ENCODE assay signal across 13 cellular contexts in genomic region chr17:82302991-82303943, GRCh38. TPM values are rescaled to one million over a fixed set of nuclear protein-coding genes. Genes with fewer than 3 reads are reported as not detected.
A peak's percentile ranks its signal among the peaks of the same experiment; 100 is the strongest.
DNase-seq lines count a peak whose midpoint lies in the region; ATAC-seq and TF ChIP-seq lines count a peak whose summit lies in the region.
"Had no signal": no experiment of that assay in that cellular context is flagged by ENCODE, and none has a peak within 500 bp of the region (broad histone marks: within the 10 kb centered on the region; RNA-seq: fewer than 3 reads in every experiment).

No MANE protein-coding gene starts in this region.

- peaks cover 75% of the 10 kb centered on the region for H3K4me1 Mint-ChIP-seq in activated naive CD4-positive, alpha-beta T cell treated with anti-CD3 and anti-CD28 coated beads, Interleukin-2, amount 50 U/mL, for 24 hours
- H3K4me1 Mint-ChIP-seq in natural killer cell treated with Interleukin-12 subunit alpha and Interleukin-12 subunit beta and Interleukin-15 and Interleukin-18, amount 100 ng/mL, for 72 hours (ENCODE audit: low read depth in 2 of 2), result peaks cover 63 to 71% of the 10 kb centered on the region in 2 donors

- H3K4me1 ChIP-seq in DND-41 (ENCODE audit: insufficient read depth, low read length) (peaks cover 91% of the 10 kb centered on the region), RWPE2 (ENCODE audit: insufficient read depth, poor library complexity, severe bottlenecking) (peaks cover 23% of the 10 kb centered on the region)

- no peaks in the 10 kb centered on the region for H3K9me3 Mint-ChIP-seq in activated naive CD4-positive, alpha-beta T cell treated with anti-CD3 and anti-CD28 coated beads, Interleukin-2, amount 50 U/mL, for 24 hours
- H3K9me3 Mint-ChIP-seq in natural killer cell treated with Interleukin-12 subunit alpha and Interleukin-12 subunit beta and Interleukin-15 and Interleukin-18, amount 100 ng/mL, for 72 hours, result no peaks in the 10 kb centered on the region
- H3K9me3 Mint-ChIP-seq: HFFc6 had no signal

- H3K27me3 ChIP-seq in DND-41 (ENCODE audit: insufficient read depth, low read length, poor library complexity) (no peaks in the 10 kb centered on the region), RWPE2 (ENCODE audit: insufficient read depth, poor library complexity, severe bottlenecking) (no peaks in the 10 kb centered on the region)

- H3K9me3 ChIP-seq in DND-41 (ENCODE audit: insufficient read depth, low read length, severe bottlenecking) (no peaks in the 10 kb centered on the region), RWPE2 (ENCODE audit: severe bottlenecking) (no peaks in the 10 kb centered on the region)

- H3K4me3 ChIP-seq in DND-41 (ENCODE audit: low read depth in 1 of 2, low read length in 2 of 2) (peak overlapping the region in 1 of 2 experiments; percentile 57; a peak in 3 of 4 replicates), RWPE2 (ENCODE audit: severe bottlenecking) (no peak overlapping the region)
- H3K4me3 ChIP-seq: SK-N-MC had no signal

- H4K20me1 ChIP-seq in DND-41 (ENCODE audit: insufficient read depth, low read length), result no peaks in the 10 kb centered on the region

- H3K27ac Mint-ChIP-seq in activated naive CD4-positive, alpha-beta T cell treated with anti-CD3 and anti-CD28 coated beads, Interleukin-2, amount 50 U/mL, for 24 hours, result peak overlapping the region; percentile 87
- peak overlapping the region; percentile 35 to 88 for H3K27ac Mint-ChIP-seq in natural killer cell treated with Interleukin-12 subunit alpha and Interleukin-12 subunit beta and Interleukin-15 and Interleukin-18, amount 100 ng/mL, for 72 hours
- H3K27ac Mint-ChIP-seq: brain, HFFc6 had no signal

- no peaks in the 10 kb centered on the region for H3K36me3 ChIP-seq in DND-41 (ENCODE audit: insufficient read depth, low read length)
- no peaks in the 10 kb centered on the region for H3K36me3 ChIP-seq in RWPE2 (ENCODE audit: low read depth)

- ATAC-seq in DND-41 (ENCODE audit: insufficient read depth, low read depth) (peak; percentile 45), RWPE2 (ENCODE audit: low read depth) (no peak), HG03108 (IDR thresholded peaks at IDR 0.05; ENCODE audit: unreplicated experiment) (no peak), GM21447 (IDR thresholded peaks at IDR 0.05; ENCODE audit: unreplicated experiment) (no peak)
- no peak for ATAC-seq in natural killer cell treated with Interleukin-12 subunit alpha and Interleukin-12 subunit beta and Interleukin-15 and Interleukin-18, amount 100 ng/mL, for 72 hours

- H3K9ac ChIP-seq in DND-41 (ENCODE audit: low read depth, low read length), result peak overlapping the region; percentile 76

- no peak overlapping the region for H2AFZ ChIP-seq in DND-41 (ENCODE audit: low read depth, low read length)

- TF ChIP-seq CTCF in DND-41 (IDR thresholded peaks at IDR 0.05; ENCODE audit: borderline replicate concordance, extremely low read depth, low read length, poor library complexity, severe bottlenecking), result peak; percentile 2
- no peak for TF ChIP-seq CTCF in RWPE2 (IDR thresholded peaks at IDR 0.05; ENCODE audit: poor library complexity, severe bottlenecking)

- no peaks in the 10 kb centered on the region for H3K27me3 Mint-ChIP-seq in activated naive CD4-positive, alpha-beta T cell treated with anti-CD3 and anti-CD28 coated beads, Interleukin-2, amount 50 U/mL, for 24 hours
- no peaks in the 10 kb centered on the region for H3K27me3 Mint-ChIP-seq in natural killer cell treated with Interleukin-12 subunit alpha and Interleukin-12 subunit beta and Interleukin-15 and Interleukin-18, amount 100 ng/mL, for 72 hours

- H3K4me3 Mint-ChIP-seq in activated naive CD4-positive, alpha-beta T cell treated with anti-CD3 and anti-CD28 coated beads, Interleukin-2, amount 50 U/mL, for 24 hours, result peak overlapping the region; percentile 85
- peak overlapping the region; percentile 67 for H3K4me3 Mint-ChIP-seq in natural killer cell treated with Interleukin-12 subunit alpha and Interleukin-12 subunit beta and Interleukin-15 and Interleukin-18, amount 100 ng/mL, for 72 hours
- H3K4me3 Mint-ChIP-seq: brain, HFFc6 had no signal

- H3K27ac ChIP-seq in DND-41 (ENCODE audit: low read length) (peak overlapping the region; percentile 99), RWPE2 (ENCODE audit: poor library complexity, severe bottlenecking) (no peak overlapping the region)
- H3K27ac ChIP-seq: SK-N-MC had no signal

- H3K36me3 Mint-ChIP-seq in activated naive CD4-positive, alpha-beta T cell treated with anti-CD3 and anti-CD28 coated beads, Interleukin-2, amount 50 U/mL, for 24 hours, result no peaks in the 10 kb centered on the region
- H3K36me3 Mint-ChIP-seq in natural killer cell treated with Interleukin-12 subunit alpha and Interleukin-12 subunit beta and Interleukin-15 and Interleukin-18, amount 100 ng/mL, for 72 hours, result no peaks in the 10 kb centered on the region
- H3K36me3 Mint-ChIP-seq: brain had no signal

- H3K79me2 ChIP-seq in DND-41 (ENCODE audit: insufficient read depth, low read length), result peaks cover 8% of the 10 kb centered on the region; the same call in 1 of the 2 replicates

- H3K4me2 ChIP-seq in DND-41 (ENCODE audit: insufficient read depth, low read length), result peak overlapping the region; percentile 88

- DNase-seq in DND-41, result peak; percentile 90
- peak; percentile 71 for DNase-seq in RWPE2 (ENCODE audit: low spot score)
- DNase-seq in natural killer cell treated with Interleukin-12 subunit alpha and Interleukin-12 subunit beta and Interleukin-15 and Interleukin-18, amount 100 ng/mL, for 72 hours (ENCODE audit: low spot score), result no peak
- DNase-seq in dermis blood vessel endothelial cell, result no peak
- no peak for DNase-seq in epidermal melanocyte (ENCODE audit: insufficient read length, low spot score)
- DNase-seq: erythroblast, HFFc6, NCI-H526 had no signal

RNA-seq across cellular contexts. Expression of gene CD7, which starts 14.1 kb away (rescaled TPM):
- total RNA-seq in natural killer cell treated with Interleukin-12 subunit alpha and Interleukin-12 subunit beta and Interleukin-15 and Interleukin-18, amount 100 ng/mL, for 72 hours, result 10 to 100 TPM; 61.8 to 73.6 TPM
- not detected in 2 replicates for total RNA-seq in dermis blood vessel endothelial cell

RNA-seq across cellular contexts. Expression of gene CSNK1D, which starts 29.8 kb away (rescaled TPM):
- total RNA-seq in natural killer cell treated with Interleukin-12 subunit alpha and Interleukin-12 subunit beta and Interleukin-15 and Interleukin-18, amount 100 ng/mL, for 72 hours, result 100 to 1,000 TPM; 160 to 215 TPM
- total RNA-seq in dermis blood vessel endothelial cell, result 39.3 and 69.2 TPM in 2 replicates

RNA-seq across cellular contexts. Expression of gene SECTM1, which starts 30.3 kb away (rescaled TPM):
- total RNA-seq in natural killer cell treated with Interleukin-12 subunit alpha and Interleukin-12 subunit beta and Interleukin-15 and Interleukin-18, amount 100 ng/mL, for 72 hours, result under 1 TPM in 1 of 2 donors, not detected in 1; 0.56 TPM
- 3.6 and 7.5 TPM in 2 replicates for total RNA-seq in dermis blood vessel endothelial cell

RNA-seq across cellular contexts. Expression of gene TEX19, which starts 55.8 kb away (rescaled TPM):
- total RNA-seq in natural killer cell treated with Interleukin-12 subunit alpha and Interleukin-12 subunit beta and Interleukin-15 and Interleukin-18, amount 100 ng/mL, for 72 hours, result not detected
- total RNA-seq in dermis blood vessel endothelial cell, result 0.05 TPM in 1 of 2 replicates, not detected in the other

Comparison
In these comparisons a context has a peak if more than half of its experiments do, and no peak if none do; other contexts are left out.
1. DNase-seq: peak in DND-41 (single experiment) and RWPE2 (single experiment); none in natural killer cell treated with Interleukin-12 subunit alpha and Interleukin-12 subunit beta and Interleukin-15 and Interleukin-18, amount 100 ng/mL, for 72 hours (single experiment), dermis blood vessel endothelial cell (single experiment) and epidermal melanocyte (single experiment).
2. RNA of gene CD7, which starts 14.1 kb away (total RNA-seq): 61.8 to 73.6 TPM in natural killer cell treated with Interleukin-12 subunit alpha and Interleukin-12 subunit beta and Interleukin-15 and Interleukin-18, amount 100 ng/mL, for 72 hours; not detected in dermis blood vessel endothelial cell; every median in the first group is over 10 times any median in the second.